In genomic region chr1:52002038-52002917, GRCh38 we compare ENCODE assay signal across 8 cellular contexts. TPM values are rescaled to one million over a fixed set of nuclear protein-coding genes. Genes with fewer than 3 reads are reported as not detected.
A peak's percentile ranks its signal among the peaks of the same experiment; 100 is the strongest.
DNase-seq lines count a peak whose midpoint lies in the region; ATAC-seq and TF ChIP-seq lines count a peak whose summit lies in the region.

No MANE protein-coding gene starts in this region.

- intact Hi-C loops in heart right ventricle (cut with DNase I): loop anchor here in 9 of 10 donors (1.0 to 10.0 kb wide), 4 partner anchors 105 to 367 kb away; no protein-coding TSS in a partner anchor

- peak; percentile 85 for DNase-seq in Daoy (ENCODE audit: low read depth)
- peak; percentile 80 for DNase-seq in LoVo (ENCODE audit: low spot score)
- peak; percentile 91 for DNase-seq in OCI-M2 (lab: John Stamatoyannopoulos, UW; ENCODE audit: unreplicated experiment)
- no peak for DNase-seq in activated naive CD8-positive, alpha-beta T cell treated with anti-CD3 and anti-CD28 coated beads, Interleukin-2, amount 10 ng/mL, durations not matched to agents 7 days and 5 days
- peak in 1 of 2 donors; percentile 80 for DNase-seq in heart right ventricle
- DNase-seq in putamen (ENCODE audit: low spot score): peak; percentile 53
- no peak for DNase-seq in UCSD-AML1 (lab: John Stamatoyannopoulos, UW; ENCODE audit: unreplicated experiment)

- H3K4me3 Mint-ChIP-seq in activated naive CD8-positive, alpha-beta T cell treated with anti-CD3 and anti-CD28 coated beads, Interleukin-2, amount 10 ng/mL, durations not matched to agents 7 days and 5 days: no peak overlapping the region

- WGBS in heart right ventricle, 2 donors: 48 to 52% methylated on average over 9 of the region's 9 CpGs

- ATAC-seq in GM21717 (IDR thresholded peaks at IDR 0.05; ENCODE audit: unreplicated experiment) (peak; percentile 62), heart right ventricle (peak; percentile 67 to 92 (median 86))
- peak; percentile 94 for ATAC-seq in activated naive CD8-positive, alpha-beta T cell treated with anti-CD3 and anti-CD28 coated beads, Interleukin-2, amount 10 ng/mL, durations not matched to agents 7 days and 5 days (ENCODE audit: low read depth)

- peak; percentile 59 to 97 (median 89) for TF ChIP-seq CTCF in heart right ventricle (IDR thresholded peaks at IDR 0.05)

- H3K36me3 Mint-ChIP-seq in activated naive CD8-positive, alpha-beta T cell treated with anti-CD3 and anti-CD28 coated beads, Interleukin-2, amount 10 ng/mL, durations not matched to agents 7 days and 5 days: no peaks in the 10 kb centered on the region

- no peak overlapping the region for H3K4me3 ChIP-seq in heart right ventricle

- H3K27ac Mint-ChIP-seq in activated naive CD8-positive, alpha-beta T cell treated with anti-CD3 and anti-CD28 coated beads, Interleukin-2, amount 10 ng/mL, durations not matched to agents 7 days and 5 days: no peak overlapping the region

- H3K36me3 ChIP-seq in heart right ventricle: no peaks in the 10 kb centered on the region

- H3K4me1 Mint-ChIP-seq in activated naive CD8-positive, alpha-beta T cell treated with anti-CD3 and anti-CD28 coated beads, Interleukin-2, amount 10 ng/mL, durations not matched to agents 7 days and 5 days: peaks cover 2% of the 10 kb centered on the region

- no peaks in the 10 kb centered on the region for H3K9me3 Mint-ChIP-seq in activated naive CD8-positive, alpha-beta T cell treated with anti-CD3 and anti-CD28 coated beads, Interleukin-2, amount 10 ng/mL, durations not matched to agents 7 days and 5 days

- no peaks in the 10 kb centered on the region for H3K4me1 ChIP-seq in heart right ventricle

- H3K27me3 Mint-ChIP-seq in activated naive CD8-positive, alpha-beta T cell treated with anti-CD3 and anti-CD28 coated beads, Interleukin-2, amount 10 ng/mL, durations not matched to agents 7 days and 5 days: peaks cover 18% of the 10 kb centered on the region

- H3K27ac ChIP-seq in heart right ventricle: no peak overlapping the region

- POLR2A ChIA-PET in activated naive CD8-positive, alpha-beta T cell treated with anti-CD3 and anti-CD28 coated beads, Interleukin-2, amount 10 ng/mL, durations not matched to agents 7 days and 5 days (lab: Charles Lee): no interaction called here

- H3K9me3 ChIP-seq in heart right ventricle: no peaks in the 10 kb centered on the region

- peaks cover 0 to 46% (median 35%) of the 10 kb centered on the region in 7 donors for H3K27me3 ChIP-seq in heart right ventricle

RNA-seq across cellular contexts. Expression of gene RAB3B, which starts 11.8 kb away (rescaled TPM):
- 2.2 and 2.7 TPM in 2 replicates for total RNA-seq in Daoy (2014; rRNA removed; shearing (Covaris generic))
- total RNA-seq in activated naive CD8-positive, alpha-beta T cell treated with anti-CD3 and anti-CD28 coated beads, Interleukin-2, amount 10 ng/mL, durations not matched to agents 7 days and 5 days: under 1 TPM; 0.03 to 0.06 TPM
- under 1 TPM in 1 of 10 donors, not detected in 9; 0.02 TPM for total RNA-seq in heart right ventricle
- under 1 TPM in 1 of 2 donors, not detected in 1; 0.01 TPM for polyA plus RNA-seq in heart right ventricle

RNA-seq across cellular contexts. Expression of gene KTI12, which starts 31.3 kb away (rescaled TPM):
- total RNA-seq in Daoy (2014; rRNA removed; shearing (Covaris generic)): 23.2 and 29.4 TPM in 2 replicates
- total RNA-seq in activated naive CD8-positive, alpha-beta T cell treated with anti-CD3 and anti-CD28 coated beads, Interleukin-2, amount 10 ng/mL, durations not matched to agents 7 days and 5 days: 10 to 100 TPM; 12.5 to 14.6 TPM
- 1 to 10 TPM; 1.9 to 4.2 (median 3.5) TPM for total RNA-seq in heart right ventricle
- polyA plus RNA-seq in heart right ventricle: 1 to 10 TPM; 2.6 to 7.5 TPM

RNA-seq across cellular contexts. Expression of gene TXNDC12, which starts 52.7 kb away (rescaled TPM):
- total RNA-seq in Daoy (2014; rRNA removed; shearing (Covaris generic)): 103 and 128 TPM in 2 replicates
- total RNA-seq in activated naive CD8-positive, alpha-beta T cell treated with anti-CD3 and anti-CD28 coated beads, Interleukin-2, amount 10 ng/mL, durations not matched to agents 7 days and 5 days: 10 to 100 TPM; 43.1 to 44.4 TPM
- 10 to 100 TPM; 18.9 to 34.9 (median 27.3) TPM for total RNA-seq in heart right ventricle
- polyA plus RNA-seq in heart right ventricle: 10 to 100 TPM; 15.6 to 28.5 TPM

RNA-seq across cellular contexts. Expression of gene BTF3L4, which starts 53.8 kb away (rescaled TPM):
- total RNA-seq in Daoy (2014; rRNA removed; shearing (Covaris generic)): 119 and 127 TPM in 2 replicates
- 10 to 100 TPM; 31.4 to 41.0 TPM for total RNA-seq in activated naive CD8-positive, alpha-beta T cell treated with anti-CD3 and anti-CD28 coated beads, Interleukin-2, amount 10 ng/mL, durations not matched to agents 7 days and 5 days
- 10 to 100 TPM; 27.7 to 37.1 (median 30.2) TPM for total RNA-seq in heart right ventricle
- 10 to 100 TPM; 24.9 to 36.3 TPM for polyA plus RNA-seq in heart right ventricle

Comparison
In these comparisons a context has a peak if more than half of its experiments do, and no peak if none do; other contexts are left out.
1. DNase-seq: peak in Daoy (single experiment), LoVo (single experiment), OCI-M2 (single experiment) and putamen (single experiment); none in activated naive CD8-positive, alpha-beta T cell treated with anti-CD3 and anti-CD28 coated beads, Interleukin-2, amount 10 ng/mL, durations not matched to agents 7 days and 5 days (single experiment) and UCSD-AML1 (single experiment).
2. Peak in every context shown above with its lines, with median percentiles within 50 percentile points of each other: ATAC-seq.